Comparison of ENCODE assay signal across 16 cellular contexts in genomic region chr11:113363406-113363805, GRCh38. TPM values are rescaled to one million over a fixed set of nuclear protein-coding genes. Genes with fewer than 3 reads are reported as not detected.
DNase-seq lines count a peak whose midpoint lies in the region; ATAC-seq and TF ChIP-seq lines count a peak whose summit lies in the region.
"Had no signal": no experiment of that assay in that cellular context is flagged by ENCODE, and none has a peak within 500 bp of the region (broad histone marks: within the 10 kb centered on the region; RNA-seq: fewer than 3 reads in every experiment).

No MANE protein-coding gene starts in this region.

- ATAC-seq in naive thymus-derived CD4-positive, alpha-beta T cell: no peak
- ATAC-seq: CD8-positive, alpha-beta T cell; HepG2 had no signal

- 66% methylated on average over 5 of the region's 5 CpGs; no CpG with 5 or more reads in 1 of the 2 donors for WGBS in transverse colon (ENCODE audit: low coverage in 1 of 2), 2 donors

- H3K4me2 ChIP-seq in BLaER1 treated with 17β-estradiol and CSF1 and Interleukin-3, amounts not matched to agents 10 nM and 100 nM: peak overlapping the region in 10 of 11 experiments; percentile 22 to 56 (median 50); a peak in 20 of 22 replicates

- no peak overlapping the region for H3K9ac ChIP-seq in BLaER1 treated with 17β-estradiol and CSF1 and Interleukin-3, amounts not matched to agents 10 nM and 100 nM

- peaks cover 0 to 18% (median 0%) of the 10 kb centered on the region in 11 experiments; a peak in 5 of 22 replicates for H4K20me1 ChIP-seq in BLaER1 treated with 17β-estradiol and CSF1 and Interleukin-3, amounts not matched to agents 10 nM and 100 nM

- peaks cover 11 to 28% (median 19%) of the 10 kb centered on the region in 10 experiments; a peak in 18 of 20 replicates for H3K4me1 ChIP-seq in BLaER1 treated with 17β-estradiol and CSF1 and Interleukin-3, amounts not matched to agents 10 nM and 100 nM
- H3K4me1 ChIP-seq in naive thymus-derived CD4-positive, alpha-beta T cell (ENCODE audit: control insufficient read depth in 2 of 2, insufficient read depth in 2 of 2, low read length in 2 of 2): peaks cover 0 to 5% of the 10 kb centered on the region in 2 donors
- no peaks in the 10 kb centered on the region for H3K4me1 ChIP-seq in transverse colon
- H3K4me1 ChIP-seq: SJCRH30 had no signal

- H3K9me3 ChIP-seq in BLaER1 treated with 17β-estradiol and CSF1 and Interleukin-3, amounts not matched to agents 10 nM and 100 nM (replicated peaks in 1 of 11): peaks cover 0 to 5% (median 3%) of the 10 kb centered on the region in 11 experiments; a peak in 13 of 22 replicates
- H3K9me3 ChIP-seq in naive thymus-derived CD4-positive, alpha-beta T cell (ENCODE audit: control insufficient read depth in 2 of 3, low read length in 3 of 3): no peaks in the 10 kb centered on the region
- no peaks in the 10 kb centered on the region for H3K9me3 ChIP-seq in transverse colon
- H3K9me3 ChIP-seq: SJCRH30 had no signal

- peak; percentile 4 for DNase-seq in HT1080 (ENCODE audit: low read depth)
- peak; percentile 13 for DNase-seq in amniotic epithelial cell (ENCODE audit: low read depth)
- DNase-seq in naive thymus-derived CD4-positive, alpha-beta T cell: no peak
- DNase-seq in H4 (ENCODE audit: low spot score): no peak
- DNase-seq in transverse colon: no peak
- DNase-seq in stimulated activated CD4-positive, alpha-beta T cell treated with anti-CD3 and anti-CD28 coated beads, Interleukin-12 subunit alpha, Interleukin-12 subunit beta, amount 100 ng/mL, for 4 hours: no peak
- DNase-seq in pons (ENCODE audit: low spot score): no peak
- DNase-seq: ACHN; CD8-positive, alpha-beta T cell; H9; Karpas-422; NCI-H2029; NCI-H524; SJCRH30 had no signal

- TF ChIP-seq POLR2A in transverse colon (IDR thresholded peaks at IDR 0.05): no peak

- in situ Hi-C loops in transverse colon (cut with MboI; ENCODE audit: low pct_ligation_motif_present in 1 of 4, low pct_unique_long_range_greater_than_20kb in 1 of 4, low sequenced_read_pairs in 3 of 4): no loop called here

- H3K36me3 ChIP-seq in BLaER1 treated with 17β-estradiol and CSF1 and Interleukin-3, amounts not matched to agents 10 nM and 100 nM: no peaks in the 10 kb centered on the region
- peaks cover 0 to 91% (median 14%) of the 10 kb centered on the region in 3 experiments for H3K36me3 ChIP-seq in naive thymus-derived CD4-positive, alpha-beta T cell (ENCODE audit: control insufficient read depth in 2 of 3, insufficient read depth in 3 of 3, low read length in 3 of 3)
- H3K36me3 ChIP-seq in transverse colon: peaks cover 0 to 23% (median 3%) of the 10 kb centered on the region in 4 donors
- H3K36me3 ChIP-seq: SJCRH30 had no signal

- H3K4me3 Mint-ChIP-seq in naive thymus-derived CD4-positive, alpha-beta T cell: no peak overlapping the region
- H3K4me3 Mint-ChIP-seq: CD8-positive, alpha-beta T cell; H9 had no signal

- H3K36me3 Mint-ChIP-seq in naive thymus-derived CD4-positive, alpha-beta T cell: peaks cover 5 to 60% (median 39%) of the 10 kb centered on the region in 5 donors

- H3K9me3 Mint-ChIP-seq in naive thymus-derived CD4-positive, alpha-beta T cell: no peaks in the 10 kb centered on the region
- H3K9me3 Mint-ChIP-seq: CD8-positive, alpha-beta T cell; H9 had no signal

- POLR2A ChIA-PET in naive thymus-derived CD4-positive, alpha-beta T cell (lab: Charles Lee): no interaction called here

- peaks cover 0 to 18% (median 8%) of the 10 kb centered on the region in 11 experiments; a peak in 13 of 22 replicates for H3K27me3 ChIP-seq in BLaER1 treated with 17β-estradiol and CSF1 and Interleukin-3, amounts not matched to agents 10 nM and 100 nM
- H3K27me3 ChIP-seq in naive thymus-derived CD4-positive, alpha-beta T cell (ENCODE audit: control insufficient read depth in 2 of 2, insufficient read depth in 2 of 2, low read length in 2 of 2): no peaks in the 10 kb centered on the region
- no peaks in the 10 kb centered on the region for H3K27me3 ChIP-seq in transverse colon
- H3K27me3 ChIP-seq: SJCRH30 had no signal

- peak overlapping the region in 5 of 9 donors; percentile 9 to 85 (median 16) for H3K27ac Mint-ChIP-seq in naive thymus-derived CD4-positive, alpha-beta T cell
- H3K27ac Mint-ChIP-seq: CD8-positive, alpha-beta T cell; H9 had no signal

- H3K4me1 Mint-ChIP-seq in naive thymus-derived CD4-positive, alpha-beta T cell: peaks cover 7 to 42% (median 27%) of the 10 kb centered on the region in 7 donors

- intact Hi-C loops in naive thymus-derived CD4-positive, alpha-beta T cell (cut with micrococcal nuclease): no loop called here
- intact Hi-C loops in transverse colon (cut with DNase I; ENCODE audit: low total_unique reads): no loop called here

- no peaks in the 10 kb centered on the region for H3K27me3 Mint-ChIP-seq in naive thymus-derived CD4-positive, alpha-beta T cell

- H3K4me3 ChIP-seq in BLaER1 treated with 17β-estradiol and CSF1 and Interleukin-3, amounts not matched to agents 10 nM and 100 nM: no peak overlapping the region
- H3K4me3 ChIP-seq in naive thymus-derived CD4-positive, alpha-beta T cell (ENCODE audit: low read length): no peak overlapping the region
- H3K4me3 ChIP-seq in transverse colon: no peak overlapping the region
- H3K4me3 ChIP-seq: SJCRH30 had no signal

- TF ChIP-seq EP300 in transverse colon (IDR thresholded peaks at IDR 0.05; ENCODE audit: low read depth): no peak

- CTCF ChIA-PET in naive thymus-derived CD4-positive, alpha-beta T cell (lab: Charles Lee): no interaction called here

- no peak for TF ChIP-seq CTCF in transverse colon (IDR thresholded peaks at IDR 0.05)

- H3K27ac ChIP-seq in BLaER1 treated with 17β-estradiol and CSF1 and Interleukin-3, amounts not matched to agents 10 nM and 100 nM: no peak overlapping the region
- H3K27ac ChIP-seq in naive thymus-derived CD4-positive, alpha-beta T cell (ENCODE audit: low read depth, low read length): no peak overlapping the region
- H3K27ac ChIP-seq in transverse colon: no peak overlapping the region
- H3K27ac ChIP-seq: SJCRH30 had no signal

RNA-seq across cellular contexts. Expression of gene ANKK1, which starts 24.2 kb away (rescaled TPM):
- not detected in 2 replicates for total RNA-seq in HT1080 (2014; rRNA removed; shearing (Covaris generic))
- polyA plus RNA-seq in HT1080 (2015; cell fraction: cytosol; rRNA removed): 0.02 TPM in 1 of 2 replicates, not detected in the other
- polyA plus RNA-seq in HT1080 (2015; cell fraction: nucleus; rRNA removed): 0.42 and 0.46 TPM in 2 replicates
- total RNA-seq in naive thymus-derived CD4-positive, alpha-beta T cell: 1 to 10 TPM in 4 of 5 experiments, under 1 TPM in 1; 0.24 to 4.2 (median 3.2) TPM
- under 1 TPM in 1 of 2 donors, not detected in 1; 0.61 TPM for polyA plus RNA-seq in naive thymus-derived CD4-positive, alpha-beta T cell
- 0.06 TPM in 1 of 2 replicates, not detected in the other for total RNA-seq in H4 (2014; rRNA removed; shearing (Covaris generic))
- total RNA-seq in transverse colon: 1 to 10 TPM in 1 of 4 donors, under 1 TPM in 1, not detected in 2; 0.64 to 9.7 TPM
- total RNA-seq: SJCRH30 had no signal

RNA-seq across cellular contexts. Expression of gene TTC12, which starts 49.0 kb away (rescaled TPM):
- total RNA-seq in HT1080 (2014; rRNA removed; shearing (Covaris generic)): 11.4 and 14.5 TPM in 2 replicates
- 5.4 and 6.8 TPM in 2 replicates for polyA plus RNA-seq in HT1080 (2015; cell fraction: cytosol; rRNA removed)
- polyA plus RNA-seq in HT1080 (2015; cell fraction: nucleus; rRNA removed): 23.6 and 25.8 TPM in 2 replicates
- 10 to 100 TPM; 14.1 to 84.5 (median 58.2) TPM for total RNA-seq in naive thymus-derived CD4-positive, alpha-beta T cell
- 10 to 100 TPM in 1 of 2 donors, 1 to 10 TPM in 1; 8.2 to 13.2 TPM for polyA plus RNA-seq in naive thymus-derived CD4-positive, alpha-beta T cell
- total RNA-seq in H4 (2014; rRNA removed; shearing (Covaris generic)): 10.8 and 17.2 TPM in 2 replicates
- 10 to 100 TPM; 10.3 to 24.1 (median 16.0) TPM for total RNA-seq in transverse colon
- total RNA-seq: SJCRH30 had no signal

Comparison
In these comparisons a context has a peak if more than half of its experiments do, and no peak if none do; other contexts are left out.
1. DNase-seq: peak in HT1080 (single experiment) and amniotic epithelial cell (single experiment); none in naive thymus-derived CD4-positive, alpha-beta T cell (0 of 9), H4 (single experiment), transverse colon (single experiment), stimulated activated CD4-positive, alpha-beta T cell treated with anti-CD3 and anti-CD28 coated beads, Interleukin-12 subunit alpha, Interleukin-12 subunit beta, amount 100 ng/mL, for 4 hours (single experiment) and pons (single experiment).